Comparison of ENCODE assay signal across 24 cellular contexts in the genomic region with DNA sequence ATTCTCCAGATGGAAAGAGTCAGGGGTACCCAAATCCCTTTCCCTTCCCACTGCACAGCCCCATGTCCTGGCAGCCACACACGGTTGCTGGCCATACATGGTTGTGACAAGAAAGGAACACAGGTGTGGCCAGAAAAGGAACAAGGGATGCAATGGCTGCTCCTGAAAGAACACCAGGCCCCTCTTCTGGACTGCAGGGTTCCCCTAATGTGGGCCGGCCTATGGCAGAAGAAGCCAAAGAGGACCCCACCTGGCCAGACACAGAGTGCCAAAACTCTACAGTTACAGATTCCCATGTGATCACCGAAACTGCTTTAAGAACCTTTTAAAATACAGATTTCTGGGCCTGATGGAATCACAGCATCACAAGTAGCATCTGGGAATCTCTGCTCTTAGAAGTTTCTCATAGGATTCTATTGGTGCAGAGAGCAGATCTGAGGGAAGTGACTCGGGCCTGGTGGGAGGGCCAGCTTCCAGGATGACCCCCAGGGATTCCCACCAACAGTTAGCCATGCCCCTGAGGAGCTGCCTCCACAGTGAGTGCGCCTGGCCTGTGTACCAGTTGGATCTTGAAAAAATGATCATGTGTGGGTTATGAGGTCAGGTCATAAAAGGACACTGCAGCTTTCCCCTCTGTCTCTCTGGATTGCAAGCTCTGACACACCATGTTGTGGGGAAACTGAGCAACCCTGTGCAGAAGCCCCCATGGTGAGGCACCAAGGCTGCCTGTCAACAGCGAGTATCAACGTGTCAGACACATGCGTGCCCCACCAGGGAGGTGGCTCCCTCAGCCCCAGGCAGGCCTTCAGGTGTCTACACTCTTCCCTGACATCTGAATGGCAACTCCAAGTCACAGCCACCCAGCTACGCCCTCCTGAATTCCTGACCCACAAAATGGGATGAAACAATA.
"Had no signal": no experiment of that assay in that cellular context is flagged by ENCODE, and none has a peak within 500 bp of the region (broad histone marks: within the 10 kb centered on the region; RNA-seq: fewer than 3 reads in every experiment).

No MANE protein-coding gene starts in this region.

- ATAC-seq: HepG2 had no signal

- DNase-seq: IMR-90, Karpas-422, KG1, MG63, NCI-H1092, NCI-H1105 treated with DMSO at 0.1 percent for 48 hours, NCI-H1417 treated with DMSO at 0.1 percent for 48 hours, NCI-H146, NCI-H1694 treated with DMSO at 0.1 percent for 48 hours, NCI-H2029, NCI-H2081 treated with DMSO at 0.1 percent for 48 hours, NCI-H2171, NCI-H226, NCI-H446, NCI-H510A, NCI-H524 treated with DMSO at 0.1 percent for 48 hours, NCI-H69, NCI-H774, Right ventricle myocardium superior, RPMI8226, SIG-M5, SW 1271 had no signal

- FAIRE-seq: HepG2, RCC 7860 had no signal
